Comparison of ENCODE assay signal across 7 cellular contexts in genomic region chr3:57756528-57757401, GRCh38. TPM values are rescaled to one million over a fixed set of nuclear protein-coding genes. Genes with fewer than 3 reads are reported as not detected.
A peak's percentile ranks its signal among the peaks of the same experiment; 100 is the strongest.
DNase-seq lines count a peak whose midpoint lies in the region; ATAC-seq and TF ChIP-seq lines count a peak whose summit lies in the region.

No MANE protein-coding gene starts in this region.

- H3K36me3 ChIP-seq in Panc1 (ENCODE audit: control insufficient read depth, insufficient read depth, low read length) = peaks cover 9% of the 10 kb centered on the region

- CTCF ChIA-PET in Panc1 (lab: Charles Lee) = no interaction called here

- TF ChIP-seq CTCF in Panc1 (IDR thresholded peaks at IDR 0.05) = no peak

- no peaks in the 10 kb centered on the region for H3K27me3 ChIP-seq in Panc1 (ENCODE audit: control insufficient read depth, insufficient read depth, low read length)

- H3K27ac ChIP-seq in Panc1 (ENCODE audit: low read length) = peak overlapping the region; percentile 95

- DNase-seq in Panc1 (ENCODE audit: low read depth, low spot score) (no peak), globus pallidus (ENCODE audit: low spot score) (peak; percentile 22), occipital lobe (lab: John Stamatoyannopoulos, UW) (peak; percentile 52), ureter (ENCODE audit: low spot score) (peak; percentile 69)
- DNase-seq in activated naive CD4-positive, alpha-beta T cell treated with Interleukin-2 at 50 U/mL for 16 hours = peak; percentile 28

- intact Hi-C loops in Panc1 (cut with micrococcal nuclease; ENCODE audit: unreplicated experiment) = no loop called here

- ATAC-seq in GM18867 (IDR thresholded peaks at IDR 0.05; ENCODE audit: unreplicated experiment) (peak; percentile 24), HG02884 (IDR thresholded peaks at IDR 0.05; ENCODE audit: unreplicated experiment) (peak; percentile 20), Panc1 (peak; percentile 44)

- H3K9me3 ChIP-seq in Panc1 (ENCODE audit: control insufficient read depth, insufficient read depth, low read depth, low read length) = no peaks in the 10 kb centered on the region

- POLR2A ChIA-PET in Panc1 (lab: Charles Lee) = interaction anchor here (0.6 kb wide), 1 partner anchor 31 kb away, joined by 3 read pairs; no protein-coding TSS in a partner anchor

- H3K4me3 ChIP-seq in Panc1 (ENCODE audit: low read depth in 2 of 2, low read length in 2 of 2) = peak overlapping the region; percentile 73 to 77

- peaks cover 14% of the 10 kb centered on the region for H3K4me1 ChIP-seq in Panc1 (ENCODE audit: control insufficient read depth, insufficient read depth, low read length)

- no TSS peak for BruUV-seq in Panc1 (replicated peaks; lab: Mats Ljungman, UMichigan)

- in situ Hi-C loops in Panc1 (cut with HindIII; ENCODE audit: low pct_unique_long_range_greater_than_20kb, low sequenced_read_pairs) = no loop called here

RNA-seq across cellular contexts. Expression of gene SLMAP, which starts 0.7 kb away (rescaled TPM):
- 49.2 TPM for total RNA-seq in Panc1 (2021; ENCODE audit: unreplicated experiment)
- 20.7 TPM for polyA plus RNA-seq in Panc1 (2012; ENCODE audit: insufficient read length)
- 64.4 TPM for total RNA-seq in occipital lobe
- 159 TPM for total RNA-seq in ureter
